In the genomic region with DNA sequence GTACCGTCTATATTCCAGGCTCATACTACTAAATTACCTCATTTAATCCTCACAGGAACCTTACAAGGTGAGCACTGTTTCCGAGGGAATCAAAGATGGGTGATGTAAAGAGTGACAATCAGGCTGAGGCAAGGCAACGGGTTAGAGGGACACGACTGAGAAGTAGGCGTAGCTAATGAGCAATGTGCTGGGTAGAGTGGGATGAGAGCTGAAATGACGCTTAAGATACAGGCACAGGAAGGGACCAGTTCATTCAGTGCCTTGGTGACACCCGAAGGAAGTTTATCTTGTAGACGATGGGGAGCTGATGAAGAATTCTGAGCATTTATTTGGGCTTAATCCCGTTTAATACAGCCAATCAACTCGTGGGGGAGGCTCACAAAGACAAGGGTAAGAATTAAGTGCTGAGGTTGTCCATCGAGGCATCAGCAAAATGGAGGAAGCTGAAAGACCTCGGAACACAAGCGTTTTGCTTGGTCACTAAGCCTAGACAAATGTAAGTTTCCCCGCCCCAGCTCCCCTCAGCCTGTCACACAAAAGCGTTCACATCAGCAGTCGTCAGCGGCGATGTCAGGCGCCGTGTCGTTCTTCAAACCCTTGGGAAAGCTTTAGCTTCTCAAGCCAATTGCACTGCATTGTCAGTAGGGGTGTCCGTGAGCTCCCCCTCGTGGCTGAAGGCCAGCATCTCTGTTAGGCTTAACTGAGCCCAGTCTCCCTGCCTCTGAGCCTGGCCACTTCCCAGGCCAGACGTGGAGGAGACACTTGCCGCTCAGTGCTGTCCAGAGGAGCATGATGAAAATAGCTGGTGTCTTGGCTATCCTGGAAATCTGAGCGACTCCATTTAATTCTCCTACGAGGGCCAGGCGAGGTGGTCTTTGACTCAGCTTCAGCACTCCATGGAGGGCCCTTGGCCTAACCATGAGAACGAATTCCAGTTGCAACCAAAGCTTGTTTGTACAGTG, we compare ENCODE assay signal across 8 cellular contexts.
A peak's percentile ranks its signal among the peaks of the same experiment; 100 is the strongest.
DNase-seq lines count a peak whose midpoint lies in the region; ATAC-seq, FAIRE-seq and TF ChIP-seq lines count a peak whose summit lies in the region.

No MANE protein-coding gene starts in this region.

- DNase-seq in activated gamma-delta T cell treated with Interleukin-2 at 50 U/mL for 16 hours = peak; percentile 6
- no peak for DNase-seq in activated gamma-delta T cell (lab: John Stamatoyannopoulos, UW)
- DNase-seq in NCI-H146 (lab: John Stamatoyannopoulos, UW) = peak; percentile 93
- peak; percentile 0 for DNase-seq in T-helper 22 cell (ENCODE audit: low read depth)
- DNase-seq in GM12878 (ENCODE audit: low read depth, low spot score) = no peak
- DNase-seq in smooth muscle cell (lab: John Stamatoyannopoulos, UW; ENCODE audit: unreplicated experiment) = peak; percentile 38

- SMC1A ChIA-PET in GM12878 (lab: Charles Lee; ENCODE audit: uncharacterized antibody, unreplicated experiment) = interaction anchor here (0.7 to 2.7 kb wide), 20 partner anchors 10 to 725 kb away, joined by 3 to 13 read pairs (median 4); no protein-coding TSS in a partner anchor

- no peaks in the 10 kb centered on the region for H3K79me2 ChIP-seq in GM12878 (ENCODE audit: control insufficient read depth, insufficient read depth, low read length)
- H3K79me2 ChIP-seq in smooth muscle cell (ENCODE audit: low read depth) = no peaks in the 10 kb centered on the region

- H3K4me2 ChIP-seq in GM12878 (ENCODE audit: control insufficient read depth, insufficient read depth) (peak overlapping the region; percentile 4; the same call in 1 of the 2 replicates), smooth muscle cell (peak overlapping the region; percentile 84)

- peak; percentile 85 to 95 (median 88) for TF ChIP-seq CTCF in GM12878 (IDR thresholded peaks at IDR 0.05 in 2 of 3, conservative IDR thresholded peaks at IDR 0.05 in 1 of 3; ENCODE audit: control insufficient read depth in 2 of 3, extremely low read depth in 1 of 3, insufficient read depth in 1 of 3, low read depth in 3 of 3, low read length in 3 of 3)
- peak; percentile 81 for TF ChIP-seq CTCF in smooth muscle cell (IDR thresholded peaks at IDR 0.05; ENCODE audit: borderline replicate concordance, insufficient read depth, poor library complexity, severe bottlenecking)

- TF ChIP-seq RAD21 in GM12878 (IDR thresholded peaks at IDR 0.05; ENCODE audit: insufficient read depth, low read depth, low read length) = peak; percentile 53

- POLR2A ChIA-PET in GM12878 (lab: Charles Lee) = interaction anchor here (0.6 kb wide), 1 partner anchor 196 kb away, joined by 3 read pairs; no protein-coding TSS in a partner anchor

- H3K9me3 ChIP-seq in GM12878 (replicated peaks; ENCODE audit: control insufficient read depth, insufficient read depth, low read length) (no peaks in the 10 kb centered on the region), iPS-15b (ENCODE audit: control insufficient read depth, insufficient read depth, low read length) (no peaks in the 10 kb centered on the region), smooth muscle cell (replicated peaks; ENCODE audit: low read depth) (no peaks in the 10 kb centered on the region)

- RAD21 ChIA-PET in GM12878 (lab: Charles Lee; ENCODE audit: unreplicated experiment) = interaction anchor here (0.6 to 1.5 kb wide), 9 partner anchors 9 to 1519 kb away, joined by 3 to 7 read pairs (median 4); no protein-coding TSS in a partner anchor

- H3K9ac ChIP-seq in GM12878 (ENCODE audit: control insufficient read depth, insufficient read depth, low read length) = no peak overlapping the region
- no peak overlapping the region for H3K9ac ChIP-seq in iPS-15b (ENCODE audit: low read depth, low read length)
- no peak overlapping the region for H3K9ac ChIP-seq in smooth muscle cell (ENCODE audit: low read depth)

- H2AFZ ChIP-seq in GM12878 (ENCODE audit: control insufficient read depth, low read depth, low read length) = no peak overlapping the region; the same call in none of the 2 replicates
- peak overlapping the region; percentile 88 for H2AFZ ChIP-seq in smooth muscle cell (ENCODE audit: low read depth)

- BruUV-seq in GM12878 (replicated peaks; lab: Mats Ljungman, UMichigan) = no TSS peak

- no peaks in the 10 kb centered on the region for H3K36me3 ChIP-seq in GM12878 (ENCODE audit: control insufficient read depth in 2 of 2, insufficient read depth in 2 of 2, low read length in 1 of 2)
- H3K36me3 ChIP-seq in iPS-15b (ENCODE audit: control insufficient read depth, insufficient read depth, low read length) = no peaks in the 10 kb centered on the region
- H3K36me3 ChIP-seq in smooth muscle cell (ENCODE audit: low read depth) = no peaks in the 10 kb centered on the region

- intact Hi-C loops in GM12878 (cut with micrococcal nuclease; ENCODE audit: unreplicated experiment) = loop anchor here (2.0 to 5.0 kb wide), 4 partner anchors 107 to 1520 kb away; no protein-coding TSS in a partner anchor

- no peak for TF ChIP-seq POLR2A in GM12878 (IDR thresholded peaks at IDR 0.05; ENCODE audit: low read depth, low read length)

- H4K20me1 ChIP-seq in GM12878 (ENCODE audit: control insufficient read depth, insufficient read depth) (no peaks in the 10 kb centered on the region), smooth muscle cell (ENCODE audit: low read depth) (no peaks in the 10 kb centered on the region)

- no peak for TF ChIP-seq EP300 in GM12878 (IDR thresholded peaks at IDR 0.05; ENCODE audit: borderline replicate concordance in 1 of 2, control insufficient read depth in 1 of 2, low read depth in 2 of 2, low read length in 2 of 2)

- H3K27me3 ChIP-seq in GM12878 (replicated peaks in 1 of 2; ENCODE audit: control insufficient read depth in 2 of 2, insufficient read depth in 2 of 2, low read length in 1 of 2) (no peaks in the 10 kb centered on the region), iPS-15b (ENCODE audit: control insufficient read depth, insufficient read depth, low read length) (peaks cover 8% of the 10 kb centered on the region), smooth muscle cell (ENCODE audit: low read depth) (no peaks in the 10 kb centered on the region)

- H3K4me3 ChIP-seq in GM12878 (no peak overlapping the region), iPS-15b (ENCODE audit: low read depth, low read length) (peak overlapping the region; percentile 67), smooth muscle cell (peak overlapping the region; percentile 40)

- H3F3A ChIP-seq in smooth muscle cell (ENCODE audit: low read depth) = no peaks in the 10 kb centered on the region

- in situ Hi-C loops in GM12878 (cut with MboI) = no loop called here

- H3K27ac ChIP-seq in GM12878 (ENCODE audit: control insufficient read depth, insufficient read depth) = no peak overlapping the region
- H3K27ac ChIP-seq in smooth muscle cell (ENCODE audit: low read depth) = no peak overlapping the region

- ATAC-seq in HG02938 (IDR thresholded peaks at IDR 0.05; ENCODE audit: unreplicated experiment) (peak; percentile 97), GM12878 (peak; percentile 100)

- 21% methylated on average over 29 of the region's 29 CpGs for WGBS in GM12878 (ENCODE audit: insufficient coverage, insufficient replicate concordance, low lambda C conversion rate, missing lambda C conversion rate)
- 27% methylated on average over 29 of the region's 29 CpGs for WGBS in smooth muscle cell (ENCODE audit: low lambda C conversion rate)

- CTCF ChIA-PET in GM12878 (lab: Yijun Ruan, JAX) = interaction anchor here (0.6 to 11.1 kb wide), 48 partner anchors 10 to 1602 kb away, joined by 3 to 173 read pairs (median 4); no protein-coding TSS in a partner anchor

- H3K4me1 ChIP-seq in GM12878 (ENCODE audit: control insufficient read depth, insufficient read depth, low read length) (no peaks in the 10 kb centered on the region), iPS-15b (ENCODE audit: control insufficient read depth, insufficient read depth, low read length) (peaks cover 3% of the 10 kb centered on the region), smooth muscle cell (ENCODE audit: low read depth) (peaks cover 10% of the 10 kb centered on the region)

- FAIRE-seq in GM12878 (lab: Jason Lieb, UNC) = peak; percentile 84

TF ChIP-seq in GM12878, 131 proteins besides CTCF, POLR2A, EP300 and RAD21:
- 0 out of 2 replicates have a peak, but pooled peaks have one; percentile 36 for TF ChIP-seq YY1 (IDR thresholded peaks at IDR 0.05; ENCODE audit: low read depth, low read length)
- TF ChIP-seq, protein P1, sequence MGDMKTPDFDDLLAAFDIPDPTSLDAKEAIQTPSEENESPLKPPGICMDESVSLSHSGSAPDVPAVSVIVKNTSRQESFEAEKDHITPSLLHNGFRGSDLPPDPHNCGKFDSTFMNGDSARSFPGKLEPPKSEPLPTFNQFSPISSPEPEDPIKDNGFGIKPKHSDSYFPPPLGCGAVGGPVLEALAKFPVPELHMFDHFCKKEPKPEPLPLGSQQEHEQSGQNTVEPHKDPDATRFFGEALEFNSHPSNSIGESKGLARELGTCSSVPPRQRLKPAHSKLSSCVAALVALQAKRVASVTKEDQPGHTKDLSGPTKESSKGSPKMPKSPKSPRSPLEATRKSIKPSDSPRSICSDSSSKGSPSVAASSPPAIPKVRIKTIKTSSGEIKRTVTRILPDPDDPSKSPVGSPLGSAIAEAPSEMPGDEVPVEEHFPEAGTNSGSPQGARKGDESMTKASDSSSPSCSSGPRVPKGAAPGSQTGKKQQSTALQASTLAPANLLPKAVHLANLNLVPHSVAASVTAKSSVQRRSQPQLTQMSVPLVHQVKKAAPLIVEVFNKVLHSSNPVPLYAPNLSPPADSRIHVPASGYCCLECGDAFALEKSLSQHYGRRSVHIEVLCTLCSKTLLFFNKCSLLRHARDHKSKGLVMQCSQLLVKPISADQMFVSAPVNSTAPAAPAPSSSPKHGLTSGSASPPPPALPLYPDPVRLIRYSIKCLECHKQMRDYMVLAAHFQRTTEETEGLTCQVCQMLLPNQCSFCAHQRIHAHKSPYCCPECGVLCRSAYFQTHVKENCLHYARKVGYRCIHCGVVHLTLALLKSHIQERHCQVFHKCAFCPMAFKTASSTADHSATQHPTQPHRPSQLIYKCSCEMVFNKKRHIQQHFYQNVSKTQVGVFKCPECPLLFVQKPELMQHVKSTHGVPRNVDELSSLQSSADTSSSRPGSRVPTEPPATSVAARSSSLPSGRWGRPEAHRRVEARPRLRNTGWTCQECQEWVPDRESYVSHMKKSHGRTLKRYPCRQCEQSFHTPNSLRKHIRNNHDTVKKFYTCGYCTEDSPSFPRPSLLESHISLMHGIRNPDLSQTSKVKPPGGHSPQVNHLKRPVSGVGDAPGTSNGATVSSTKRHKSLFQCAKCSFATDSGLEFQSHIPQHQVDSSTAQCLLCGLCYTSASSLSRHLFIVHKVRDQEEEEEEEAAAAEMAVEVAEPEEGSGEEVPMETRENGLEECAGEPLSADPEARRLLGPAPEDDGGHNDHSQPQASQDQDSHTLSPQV (IDR thresholded peaks at IDR 0.05) = no peak
- peak; percentile 65 for TF ChIP-seq SMC3 (IDR thresholded peaks at IDR 0.05; ENCODE audit: borderline replicate concordance, low read length)

Comparison
In these comparisons a context has a peak if more than half of its experiments do, and no peak if none do; other contexts are left out.
1. DNase-seq: peak in activated gamma-delta T cell treated with Interleukin-2 at 50 U/mL for 16 hours (single experiment), NCI-H146 (single experiment), T-helper 22 cell (single experiment) and smooth muscle cell (single experiment); none in activated gamma-delta T cell (single experiment) and GM12878 (single experiment).